In genomic region chr5:102453716-102454115, GRCh38 we compare ENCODE assay signal across 8 cellular contexts. TPM values are rescaled to one million over a fixed set of nuclear protein-coding genes. Genes with fewer than 3 reads are reported as not detected.
DNase-seq lines count a peak whose midpoint lies in the region; ATAC-seq, FAIRE-seq and TF ChIP-seq lines count a peak whose summit lies in the region.

No MANE protein-coding gene starts in this region.

- TF ChIP-seq POLR2A in H1 (IDR thresholded peaks at IDR 0.05; ENCODE audit: control extremely low read depth in 1 of 2, low read depth in 2 of 2, low read length in 2 of 2) (no peak), Peyer's patch (IDR thresholded peaks at IDR 0.05) (no peak)

- no peaks in the 10 kb centered on the region for H3K23me2 ChIP-seq in H1 (ENCODE audit: low read depth, low read length)

- FAIRE-seq in H1 (lab: Jason Lieb, UNC) = no peak

- H3K23ac ChIP-seq in H1 (ENCODE audit: insufficient read length) = no peak overlapping the region

- no peak overlapping the region for H3K4me3 ChIP-seq in H1 (ENCODE audit: extremely low read depth in 1 of 4, insufficient read depth in 2 of 4, low read depth in 3 of 4, low read length in 4 of 4)
- H3K4me3 ChIP-seq in Peyer's patch = no peak overlapping the region

- TF ChIP-seq RAD21 in H1 (IDR thresholded peaks at IDR 0.05 in 1 of 2, conservative IDR thresholded peaks at IDR 0.05 in 1 of 2; ENCODE audit: low read depth in 2 of 2, low read length in 2 of 2) = no peak

- H3K4me2 ChIP-seq in H1 (ENCODE audit: insufficient read depth in 1 of 2, low read depth in 2 of 2, low read length in 2 of 2) = no peak overlapping the region

- H4K5ac ChIP-seq in H1 (ENCODE audit: insufficient read length, low read depth, low read length) = no peak overlapping the region

- peaks cover 0 to 2% (median 0%) of the 10 kb centered on the region in 4 experiments; a peak in 1 of 7 replicates for H3K4me1 ChIP-seq in H1 (replicated peaks in 1 of 4; ENCODE audit: control insufficient read depth in 3 of 4, insufficient read depth in 4 of 4, low read length in 3 of 4)
- no peaks in the 10 kb centered on the region for H3K4me1 ChIP-seq in Peyer's patch

- ATAC-seq in GM18858 (IDR thresholded peaks at IDR 0.05; ENCODE audit: unreplicated experiment) = peak; percentile 96
- peak; percentile 98 for ATAC-seq in GM21825 (IDR thresholded peaks at IDR 0.05; ENCODE audit: unreplicated experiment)
- ATAC-seq in HG03571 (IDR thresholded peaks at IDR 0.05; ENCODE audit: unreplicated experiment) = peak; percentile 72

- H4K20me1 ChIP-seq in H1 (replicated peaks in 1 of 2; ENCODE audit: control insufficient read depth in 1 of 2, insufficient read depth in 2 of 2, low read length in 2 of 2) = no peaks in the 10 kb centered on the region

- no peak overlapping the region for H2BK120ac ChIP-seq in H1 (replicated peaks; ENCODE audit: low read depth, low read length)

- CTCF ChIA-PET in H1 (lab: Charles Lee; ENCODE audit: partially characterized antibody) = interaction anchor here (0.9 to 1.3 kb wide), 4 partner anchors 8 to 684 kb away, joined by 3 to 6 read pairs (median 4); no protein-coding TSS in a partner anchor

- H2BK12ac ChIP-seq in H1 (ENCODE audit: low read depth, low read length) = no peak overlapping the region

- no peaks in the 10 kb centered on the region for H3K79me1 ChIP-seq in H1 (ENCODE audit: low read depth, low read length)

- no peaks in the 10 kb centered on the region for H3K79me2 ChIP-seq in H1 (ENCODE audit: control insufficient read depth in 1 of 2, insufficient read depth in 2 of 2, low read length in 2 of 2)

- no peak overlapping the region for H3K56ac ChIP-seq in H1 (replicated peaks; ENCODE audit: insufficient read length, low read depth, low read length)

- H3K9me3 ChIP-seq in H1 (ENCODE audit: insufficient read depth in 2 of 2, low read depth in 1 of 2, low read length in 1 of 2) (no peaks in the 10 kb centered on the region; a peak in 1 of 4 replicates), Peyer's patch (no peaks in the 10 kb centered on the region)

- H3K27ac ChIP-seq in H1 (ENCODE audit: low read depth, low read length) = no peak overlapping the region
- no peak overlapping the region for H3K27ac ChIP-seq in Peyer's patch

- H4K8ac ChIP-seq in H1 (ENCODE audit: extremely low read depth, insufficient read depth, low read length) = no peak overlapping the region

- H3K36me3 ChIP-seq in H1 (ENCODE audit: control insufficient read depth in 2 of 4, insufficient read depth in 4 of 4, low read length in 3 of 4) = no peaks in the 10 kb centered on the region
- H3K36me3 ChIP-seq in Peyer's patch = no peaks in the 10 kb centered on the region

- H3K18ac ChIP-seq in H1 (ENCODE audit: extremely low read depth, low read length) = no peak overlapping the region

- POLR2A ChIA-PET in H1 (lab: Charles Lee; ENCODE audit: partially characterized antibody) = no interaction called here

- H4K91ac ChIP-seq in H1 (replicated peaks; ENCODE audit: insufficient read length, low read length) = no peak overlapping the region

- H2AK5ac ChIP-seq in H1 (ENCODE audit: low read depth, low read length) = no peak overlapping the region

- H3K4ac ChIP-seq in H1 (replicated peaks; ENCODE audit: insufficient read length, low read depth, low read length) = no peak overlapping the region

- no peak for TF ChIP-seq EP300 in H1 (IDR thresholded peaks at IDR 0.05; ENCODE audit: borderline replicate concordance in 1 of 2, low read depth in 2 of 2, low read length in 2 of 2)

- no peak overlapping the region for H2BK20ac ChIP-seq in H1 (ENCODE audit: low read length)

- H3K9ac ChIP-seq in H1 (replicated peaks in 1 of 4; ENCODE audit: extremely low read depth in 1 of 4, low read depth in 3 of 4, low read length in 3 of 4) = no peak overlapping the region

- DNase-seq in H1 (ENCODE audit: low read depth in 1 of 2, low spot score in 2 of 2) = no peak
- DNase-seq in NCI-H146 treated with DMSO at 0.1 percent for 48 hours (lab: John Stamatoyannopoulos, UW; ENCODE audit: unreplicated experiment) = no peak
- no peak for DNase-seq in NCI-H774 (lab: John Stamatoyannopoulos, UW)
- DNase-seq in Peyer's patch = no peak
- no peak for DNase-seq in HK-2 (ENCODE audit: unreplicated experiment)

- H2AFZ ChIP-seq in H1 (ENCODE audit: low read length) = 0 out of 2 replicates have a peak overlapping the region, but pooled peaks have one; percentile 21

- H3K27me3 ChIP-seq in H1 (replicated peaks in 1 of 4; ENCODE audit: control insufficient read depth in 3 of 4, extremely low read depth in 1 of 4, insufficient read depth in 3 of 4, low read length in 3 of 4) = no peaks in the 10 kb centered on the region
- H3K27me3 ChIP-seq in Peyer's patch = no peaks in the 10 kb centered on the region

- H3K14ac ChIP-seq in H1 (ENCODE audit: insufficient read length) = no peak overlapping the region

- no peak overlapping the region for H2BK5ac ChIP-seq in H1 (ENCODE audit: low read depth, low read length)

- H2BK15ac ChIP-seq in H1 (ENCODE audit: low read length) = no peak overlapping the region

- no peak for TF ChIP-seq CTCF in H1 (IDR thresholded peaks at IDR 0.05; ENCODE audit: control extremely low read depth in 1 of 3, insufficient read depth in 1 of 3, low read depth in 1 of 3, low read length in 3 of 3)
- no peak for TF ChIP-seq CTCF in Peyer's patch (IDR thresholded peaks at IDR 0.05)

TF ChIP-seq in H1, 55 proteins besides CTCF, POLR2A, EP300 and RAD21 (continues in another document):
- TF ChIP-seq RNF2 (IDR thresholded peaks at IDR 0.05; ENCODE audit: borderline replicate concordance, low read depth, low read length, missing control alignments, poor library complexity, severe bottlenecking) (no peak), EGR1 (IDR thresholded peaks at IDR 0.05; ENCODE audit: borderline replicate concordance, low read depth, low read length) (no peak), RFX5 (IDR thresholded peaks at IDR 0.05; ENCODE audit: borderline replicate concordance, low read depth, low read length) (no peak), BCL11A (IDR thresholded peaks at IDR 0.05; ENCODE audit: low read depth in 2 of 2, low read length in 2 of 2) (no peak)

RNA-seq across cellular contexts. Expression of gene SLCO6A1, which starts 45.1 kb away (rescaled TPM):
- 0.54 and 0.56 TPM in 2 replicates for total RNA-seq in H1 (2021; fragmentation: NEBNext Ultra II Directional; extraction: Animal tissue kit (Norgen Biotek cat#: 25700))
- polyA plus RNA-seq in H1 (2011; rRNA removed) = 0.06 TPM in 1 of 2 replicates, not detected in the other
- 0.06 TPM for polyA plus RNA-seq in H1 (2011; cell fraction: cytosol; rRNA removed)
- 0.09 TPM for polyA plus RNA-seq in H1 (2011; cell fraction: nucleus; rRNA removed)
- not detected in 4 replicates for polyA plus RNA-seq in H1 (2012, experiment 1 of 2)
- polyA plus RNA-seq in H1 (2012, experiment 2 of 2) = not detected
- polyA plus RNA-seq in H1 (2013, experiment 1 of 2) = 0.49 TPM
- polyA plus RNA-seq in H1 (2013, experiment 2 of 2) = 0.13 TPM
- polyA minus RNA-seq in H1 (2011; rRNA and poly(A)+ RNA removed) = 0.09 TPM in 1 of 2 replicates, not detected in the other
- polyA minus RNA-seq in H1 (2011; cell fraction: cytosol; rRNA and poly(A)+ RNA removed) = not detected
- 1.4 TPM for polyA minus RNA-seq in H1 (2011; cell fraction: nucleus; rRNA and poly(A)+ RNA removed)
- total RNA-seq in Peyer's patch = not detected
